Comparison of ENCODE assay signal across 21 cellular contexts in the genomic region with DNA sequence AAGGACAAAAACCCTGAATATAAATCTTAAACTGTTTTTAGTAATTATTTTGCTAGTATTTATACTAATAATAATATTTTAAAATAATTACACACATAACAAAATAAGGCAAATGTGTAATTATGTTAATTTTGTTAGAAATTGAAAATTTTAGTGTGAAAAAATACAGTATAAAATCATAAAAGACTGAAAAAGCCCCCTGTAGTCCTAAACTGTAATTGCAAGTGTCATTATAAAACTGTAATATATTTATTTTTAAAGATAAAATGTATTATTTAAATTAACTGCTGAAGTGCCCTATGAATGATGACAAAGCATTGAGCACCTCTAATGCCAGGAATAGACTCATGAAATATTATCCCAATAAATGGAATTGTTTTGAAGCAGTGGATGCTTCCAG.
"Had no signal": no experiment of that assay in that cellular context is flagged by ENCODE, and none has a peak within 500 bp of the region (broad histone marks: within the 10 kb centered on the region; RNA-seq: fewer than 3 reads in every experiment).

No MANE protein-coding gene starts in this region.

- H3K4me1 Mint-ChIP-seq: activated B cell treated with CpG ODN at 0.5 μM for 24 hours; activated naive CD8-positive, alpha-beta T cell treated with anti-CD3 and anti-CD28 coated beads, Interleukin-2, amount 10 ng/mL, durations not matched to agents 7 days and 5 days; stimulated activated naive B cell treated with anti-CD40 and anti-IgM and Interleukin-4, amounts not matched to agents 10 μg/mL and 1 μg/mL and 100 μg/mL, for 72 hours had no signal

- H3K9me3 Mint-ChIP-seq: activated naive CD8-positive, alpha-beta T cell treated with anti-CD3 and anti-CD28 coated beads, Interleukin-2, amount 10 ng/mL, durations not matched to agents 7 days and 5 days had no signal

- H3K36me3 Mint-ChIP-seq: activated naive CD8-positive, alpha-beta T cell treated with anti-CD3 and anti-CD28 coated beads, Interleukin-2, amount 10 ng/mL, durations not matched to agents 7 days and 5 days; naive thymus-derived CD4-positive, alpha-beta T cell; stimulated activated naive B cell treated with anti-CD40 and anti-IgM and Interleukin-4, amounts not matched to agents 10 μg/mL and 1 μg/mL and 100 μg/mL, for 72 hours had no signal

- DNase-seq: activated B cell treated with CpG ODN at 0.5 μM for 24 hours; activated CD4-positive, alpha-beta T cell treated with anti-CD3 and anti-CD28 coated beads for 48 hours; activated naive CD4-positive, alpha-beta T cell; activated naive CD8-positive, alpha-beta T cell treated with anti-CD3 and anti-CD28 coated beads, Interleukin-2, amount 10 ng/mL, durations not matched to agents 7 days and 5 days; activated T-cell treated with anti-CD3 and anti-CD28 coated beads for 4 hours; brain microvascular endothelial cell; cerebellar nuclear complex; esophagus squamous epithelium; foreskin fibroblast; hypothalamus; kidney; left ventricle myocardium inferior; mucosa of descending colon; naive thymus-derived CD4-positive, alpha-beta T cell; retina; stimulated activated CD4-positive, alpha-beta T cell treated with anti-CD3 and anti-CD28 coated beads, Interleukin-15, amount 100 ng/mL, for 24 hours; stimulated activated CD4-positive, alpha-beta T cell treated with anti-CD3 and anti-CD28 coated beads, Interleukin-4, amount 100 ng/mL, for 1 hour; stimulated activated naive B cell treated with anti-CD40 and anti-IgM and Interleukin-4, amounts not matched to agents 10 μg/mL and 1 μg/mL and 100 μg/mL, for 72 hours; T-helper 2 cell; tibial artery had no signal

- H3K4me3 Mint-ChIP-seq: activated B cell treated with CpG ODN at 0.5 μM for 24 hours; activated naive CD8-positive, alpha-beta T cell treated with anti-CD3 and anti-CD28 coated beads, Interleukin-2, amount 10 ng/mL, durations not matched to agents 7 days and 5 days; naive thymus-derived CD4-positive, alpha-beta T cell; stimulated activated naive B cell treated with anti-CD40 and anti-IgM and Interleukin-4, amounts not matched to agents 10 μg/mL and 1 μg/mL and 100 μg/mL, for 72 hours had no signal

- H3K4me3 ChIP-seq: esophagus squamous epithelium, left ventricle myocardium inferior, mucosa of descending colon, tibial artery, vagina had no signal

- ATAC-seq: mucosa of descending colon; naive thymus-derived CD4-positive, alpha-beta T cell; stimulated activated naive B cell treated with anti-CD40 and anti-IgM and Interleukin-4, amounts not matched to agents 10 μg/mL and 1 μg/mL and 100 μg/mL, for 72 hours had no signal

- H3K27ac Mint-ChIP-seq: activated B cell treated with CpG ODN at 0.5 μM for 24 hours; activated naive CD8-positive, alpha-beta T cell treated with anti-CD3 and anti-CD28 coated beads, Interleukin-2, amount 10 ng/mL, durations not matched to agents 7 days and 5 days; naive thymus-derived CD4-positive, alpha-beta T cell; stimulated activated naive B cell treated with anti-CD40 and anti-IgM and Interleukin-4, amounts not matched to agents 10 μg/mL and 1 μg/mL and 100 μg/mL, for 72 hours had no signal

- H3K27me3 Mint-ChIP-seq: activated B cell treated with CpG ODN at 0.5 μM for 24 hours; activated naive CD8-positive, alpha-beta T cell treated with anti-CD3 and anti-CD28 coated beads, Interleukin-2, amount 10 ng/mL, durations not matched to agents 7 days and 5 days; naive thymus-derived CD4-positive, alpha-beta T cell; stimulated activated naive B cell treated with anti-CD40 and anti-IgM and Interleukin-4, amounts not matched to agents 10 μg/mL and 1 μg/mL and 100 μg/mL, for 72 hours had no signal
